ENCODE assay signal across 8 cellular contexts in genomic region chr6:125153541-125154183, GRCh38.
DNase-seq lines count a peak whose midpoint lies in the region; ATAC-seq and TF ChIP-seq lines count a peak whose summit lies in the region.

A gene with protein sequence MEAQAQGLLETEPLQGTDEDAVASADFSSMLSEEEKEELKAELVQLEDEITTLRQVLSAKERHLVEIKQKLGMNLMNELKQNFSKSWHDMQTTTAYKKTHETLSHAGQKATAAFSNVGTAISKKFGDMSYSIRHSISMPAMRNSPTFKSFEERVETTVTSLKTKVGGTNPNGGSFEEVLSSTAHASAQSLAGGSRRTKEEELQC (plus strand): TSS chr6:125153773. CDS start chr6:125153952, 179 bp downstream.

- H3K4me3 ChIP-seq in coronary artery = peak within 1 kb of the TSS; percentile 88

- H3K27me3 ChIP-seq in layer of hippocampus (ENCODE audit: control insufficient read depth, insufficient read depth, low read length) = no peaks in the 10 kb centered on the region

- H3K27ac ChIP-seq in coronary artery (peak within 1 kb of the TSS; percentile 77 to 85), layer of hippocampus (ENCODE audit: low read depth, low read length) (peak within 1 kb of the TSS; percentile 66)

- peak; percentile 74 for ATAC-seq in HG03060 (IDR thresholded peaks at IDR 0.05; ENCODE audit: low read depth, unreplicated experiment)

- TF ChIP-seq CTCF in coronary artery (IDR thresholded peaks at IDR 0.05) = peak; percentile 78

- DNase-seq in activated gamma-delta T cell treated with Interleukin-2 at 50 U/mL for 16 hours (peak; percentile 44), activated gamma-delta T cell (lab: John Stamatoyannopoulos, UW) (no peak), NCI-H2171 (lab: John Stamatoyannopoulos, UW) (peak; percentile 81), coronary artery (ENCODE audit: low spot score) (peak; percentile 83)
- peak; percentile 40 for DNase-seq in activated CD4-positive, alpha-beta T cell treated with anti-CD3 and anti-CD28 coated beads for 1 hour
- peak; percentile 24 to 42 for DNase-seq in stimulated activated CD4-positive, alpha-beta T cell treated with anti-CD3 and anti-CD28 coated beads, Interleukin-15, amount 100 ng/mL, for 48 hours (ENCODE audit: low read depth in 2 of 2)
